ENCODE assay signal across 7 cellular contexts in the genomic region with DNA sequence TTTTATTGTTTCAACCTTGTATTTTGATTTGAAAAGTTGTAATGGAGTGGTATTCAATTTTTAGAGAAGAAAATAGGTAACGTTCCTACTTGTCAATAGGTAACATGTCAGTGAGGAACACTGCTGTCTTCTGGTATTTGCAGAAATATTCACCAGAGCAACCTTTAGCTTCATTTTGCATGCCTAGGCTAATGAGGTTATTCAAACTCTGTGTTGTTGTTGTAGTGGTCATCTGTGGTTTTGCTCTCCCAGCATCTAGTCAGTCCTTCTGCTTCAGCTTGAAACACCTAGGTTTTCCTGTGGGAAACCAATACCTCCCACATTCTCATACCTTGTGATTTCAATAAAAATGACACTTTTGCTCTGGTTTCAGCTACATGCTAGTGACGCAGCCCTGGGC.
"Had no signal": no experiment of that assay in that cellular context is flagged by ENCODE, and none has a peak within 500 bp of the region (broad histone marks: within the 10 kb centered on the region; RNA-seq: fewer than 3 reads in every experiment).

No MANE protein-coding gene starts in this region.

- DNase-seq: GM23248, GOT3, H7, HFFc6, KBM-7 had no signal

- H3K9ac ChIP-seq: GM23248 had no signal

- H3K4me3 ChIP-seq: GM23248, HAP-1 had no signal

- H2AFZ ChIP-seq: GM23248 had no signal

- H3K36me3 ChIP-seq: HAP-1 had no signal

- H3K9me3 ChIP-seq: HAP-1 had no signal

- H3K27ac ChIP-seq: GM23248, HL-60 had no signal
